9 cellular contexts compared by ENCODE assay signal in genomic region chr2:104872034-104872865, GRCh38. TPM values are rescaled to one million over a fixed set of nuclear protein-coding genes. Genes with fewer than 3 reads are reported as not detected.
DNase-seq lines count a peak whose midpoint lies in the region; ATAC-seq and TF ChIP-seq lines count a peak whose summit lies in the region.
"Had no signal": no experiment of that assay in that cellular context is flagged by ENCODE, and none has a peak within 500 bp of the region (broad histone marks: within the 10 kb centered on the region; RNA-seq: fewer than 3 reads in every experiment).

No MANE protein-coding gene starts in this region.

- CTCF ChIA-PET in activated naive CD4-positive, alpha-beta T cell treated with anti-CD3 and anti-CD28 coated beads for 36 hours (lab: Charles Lee): interaction anchor here (1.3 to 2.7 kb wide), 2 partner anchors 23 to 25 kb away, joined by 3 to 7 read pairs; no protein-coding TSS in a partner anchor

- peaks cover 76% of the 10 kb centered on the region for H3K27me3 Mint-ChIP-seq in activated naive CD4-positive, alpha-beta T cell treated with anti-CD3 and anti-CD28 coated beads for 36 hours (ENCODE audit: low read depth)

- no peaks in the 10 kb centered on the region for H3K9me3 Mint-ChIP-seq in activated naive CD4-positive, alpha-beta T cell treated with anti-CD3 and anti-CD28 coated beads for 36 hours

- no peak overlapping the region for H4K8ac ChIP-seq in mesenchymal stem cell (ENCODE audit: low read length)

- peaks cover 9% of the 10 kb centered on the region for H3K4me1 Mint-ChIP-seq in activated naive CD4-positive, alpha-beta T cell treated with anti-CD3 and anti-CD28 coated beads for 36 hours (ENCODE audit: low read depth)

- H3K4me3 Mint-ChIP-seq in activated naive CD4-positive, alpha-beta T cell treated with anti-CD3 and anti-CD28 coated beads for 36 hours: peak overlapping the region; percentile 62

- H3K79me1 ChIP-seq in mesenchymal stem cell (replicated peaks; ENCODE audit: low read length, poor library complexity, severe bottlenecking): no peaks in the 10 kb centered on the region

- no peak overlapping the region for H3K23ac ChIP-seq in mesenchymal stem cell (ENCODE audit: low read length in 2 of 2)

- no peak overlapping the region for H2AFZ ChIP-seq in mesenchymal stem cell (ENCODE audit: low read depth, low read length)

- DNase-seq in activated naive CD4-positive, alpha-beta T cell treated with anti-CD3 and anti-CD28 coated beads for 36 hours: no peak
- DNase-seq in activated naive CD4-positive, alpha-beta T cell (lab: John Stamatoyannopoulos, UW): no peak
- DNase-seq in astrocyte of the cerebellum (ENCODE audit: low read depth) (no peak), mesenchymal stem cell (no peak), thoracic aorta (ENCODE audit: low spot score) (no peak), SW480 (ENCODE audit: low spot score) (no peak), GM19238 (ENCODE audit: insufficient read length, low spot score) (no peak)

- under 1% methylated on average over 52 of the region's 59 CpGs for WGBS in mesenchymal stem cell

- H2AK5ac ChIP-seq in mesenchymal stem cell (ENCODE audit: low read length, severe bottlenecking): no peak overlapping the region

- intact Hi-C loops in activated naive CD4-positive, alpha-beta T cell treated with anti-CD3 and anti-CD28 coated beads for 36 hours (cut with micrococcal nuclease): loop anchor here (2.0 to 10.0 kb wide), 3 partner anchors 19 to 457 kb away; no protein-coding TSS in a partner anchor

- H3K36me3 ChIP-seq in mesenchymal stem cell (ENCODE audit: control insufficient read depth in 1 of 2, insufficient read depth in 2 of 2, low read depth in 1 of 2, low read length in 2 of 2) (no peaks in the 10 kb centered on the region), thoracic aorta (no peaks in the 10 kb centered on the region)

- ATAC-seq in thoracic aorta (ENCODE audit: insufficient number of reproducible peaks, low FRiP score, low read depth) (no peak), GM21367 (IDR thresholded peaks at IDR 0.05; ENCODE audit: unreplicated experiment) (no peak)

- no peak overlapping the region for H3K4ac ChIP-seq in mesenchymal stem cell (ENCODE audit: low read depth in 1 of 2, low read length in 2 of 2)

- H3K14ac ChIP-seq in mesenchymal stem cell (ENCODE audit: low read length in 2 of 2): no peak overlapping the region

- in situ Hi-C loops in astrocyte of the cerebellum (cut with HindIII; ENCODE audit: low sequenced_read_pairs): no loop called here

- no peak overlapping the region for H3K18ac ChIP-seq in mesenchymal stem cell (ENCODE audit: low read depth in 1 of 2, low read length in 2 of 2)

- no peak for TF ChIP-seq CTCF in astrocyte of the cerebellum (IDR thresholded peaks at IDR 0.05; ENCODE audit: low read depth, low read length, missing control alignments)
- no peak for TF ChIP-seq CTCF in thoracic aorta (IDR thresholded peaks at IDR 0.05)

- no peak overlapping the region for H2BK15ac ChIP-seq in mesenchymal stem cell (ENCODE audit: low read depth, poor library complexity, severe bottlenecking)

- no peak overlapping the region for H4K91ac ChIP-seq in mesenchymal stem cell (ENCODE audit: low read length)

- H3K27me3 ChIP-seq in mesenchymal stem cell (ENCODE audit: control insufficient read depth in 1 of 2, insufficient read depth in 1 of 2, low read length in 2 of 2) (peaks cover 80 to 86% of the 10 kb centered on the region in 2 experiments), thoracic aorta (replicated peaks; ENCODE audit: insufficient read depth) (peaks cover 12% of the 10 kb centered on the region)

- no peaks in the 10 kb centered on the region for H3K9me3 ChIP-seq in mesenchymal stem cell (ENCODE audit: control insufficient read depth, low read length)
- H3K9me3 ChIP-seq in thoracic aorta: no peaks in the 10 kb centered on the region

- no peak overlapping the region for H3K27ac ChIP-seq in mesenchymal stem cell (ENCODE audit: low read length, poor library complexity, severe bottlenecking)
- no peak overlapping the region for H3K27ac ChIP-seq in thoracic aorta

- H3K4me1 ChIP-seq in mesenchymal stem cell (ENCODE audit: control insufficient read depth, insufficient read depth, low read depth, low read length): peaks cover 19% of the 10 kb centered on the region
- H3K4me1 ChIP-seq in thoracic aorta (ENCODE audit: control insufficient read depth in 1 of 2, low read depth in 2 of 2): peaks cover 0 to 16% of the 10 kb centered on the region in 2 donors

- H3K9ac ChIP-seq in mesenchymal stem cell (ENCODE audit: low read length): no peak overlapping the region

- no peak overlapping the region for H3K27ac Mint-ChIP-seq in activated naive CD4-positive, alpha-beta T cell treated with anti-CD3 and anti-CD28 coated beads for 36 hours

- H2BK120ac ChIP-seq in mesenchymal stem cell (ENCODE audit: low read depth, low read length): no peak overlapping the region

- H3K4me3 ChIP-seq in astrocyte of the cerebellum (ENCODE audit: low read depth, low read length) (peak overlapping the region; percentile 52), mesenchymal stem cell (ENCODE audit: insufficient read depth in 1 of 2, low read depth in 1 of 2, low read length in 2 of 2) (peak overlapping the region; percentile 32 to 76), thoracic aorta (peak overlapping the region; percentile 74)

- H2BK5ac ChIP-seq in mesenchymal stem cell (ENCODE audit: low read depth, low read length, poor library complexity, severe bottlenecking): no peak overlapping the region

- peak overlapping the region; percentile 93 for H3K4me2 ChIP-seq in mesenchymal stem cell (ENCODE audit: low read length, poor library complexity, severe bottlenecking)

- H3K36me3 Mint-ChIP-seq in activated naive CD4-positive, alpha-beta T cell treated with anti-CD3 and anti-CD28 coated beads for 36 hours (ENCODE audit: low read depth): no peaks in the 10 kb centered on the region

- no peak overlapping the region for H2BK12ac ChIP-seq in mesenchymal stem cell (ENCODE audit: low read length in 2 of 2)

RNA-seq across cellular contexts. Expression of gene POU3F3, which starts 18.3 kb away (rescaled TPM):
- total RNA-seq in activated naive CD4-positive, alpha-beta T cell treated with anti-CD3 and anti-CD28 coated beads for 36 hours: not detected
- not detected for polyA plus RNA-seq in mesenchymal stem cell (2013, experiment 1 of 2)
- not detected for polyA plus RNA-seq in mesenchymal stem cell (2013, experiment 2 of 2)
- total RNA-seq in thoracic aorta: 1 to 10 TPM; 1.4 to 2.0 TPM
- total RNA-seq: pulmonary artery endothelial cell had no signal
